Comparison of ENCODE assay signal across 8 cellular contexts in the genomic region with DNA sequence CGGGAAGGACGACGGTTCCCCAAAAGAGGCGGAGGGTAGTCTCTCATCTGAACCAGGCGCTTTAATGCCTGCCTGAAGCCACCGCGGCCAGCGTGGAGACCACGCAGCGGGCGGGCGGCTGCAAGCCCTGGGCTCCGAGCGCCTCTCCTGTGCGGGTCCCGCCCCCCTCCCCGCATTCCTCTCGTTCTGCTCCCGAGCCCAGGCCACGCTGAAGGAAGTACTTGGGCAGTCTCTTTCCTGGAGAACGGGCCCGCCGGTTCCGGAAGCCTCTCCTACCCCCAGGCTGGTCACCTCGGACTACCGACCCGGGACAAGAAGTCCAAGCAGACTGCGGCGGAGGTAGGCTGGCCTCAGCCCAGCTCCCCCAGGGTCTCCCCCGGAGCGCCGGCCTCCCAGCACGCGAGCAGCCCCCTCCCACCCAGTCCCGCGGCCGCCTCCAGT. TPM values are rescaled to one million over a fixed set of nuclear protein-coding genes. Genes with fewer than 3 reads are reported as not detected.
DNase-seq lines count a peak whose midpoint lies in the region; ATAC-seq and TF ChIP-seq lines count a peak whose summit lies in the region.

No MANE protein-coding gene starts in this region.

- peak overlapping the region; percentile 59 to 66 (median 65) for H3K4me3 Mint-ChIP-seq in T-cell

- CTCF ChIA-PET in T-cell (lab: Charles Lee), result no interaction called here

- peaks cover 11 to 14% (median 12%) of the 10 kb centered on the region in 3 donors for H3K4me1 Mint-ChIP-seq in T-cell

- DNase-seq in ACHN (peak; percentile 61), GM10266 (ENCODE audit: extremely low spot score) (peak; percentile 29), T-cell (no peak), esophagus squamous epithelium (lab: John Stamatoyannopoulos, UW) (no peak), SKM-1 (lab: John Stamatoyannopoulos, UW; ENCODE audit: unreplicated experiment) (no peak)

- no peaks in the 10 kb centered on the region for H3K9me3 Mint-ChIP-seq in T-cell

- TF ChIP-seq POLR2A in esophagus squamous epithelium (IDR thresholded peaks at IDR 0.05), result no peak

- in situ Hi-C loops in ACHN (cut with HindIII; ENCODE audit: low pct_ligation_motif_present, low pct_unique_long_range_greater_than_20kb, low sequenced_read_pairs), result no loop called here

- intact Hi-C loops in esophagus squamous epithelium (cut with DNase I), result no loop called here

- H3K27me3 ChIP-seq in esophagus squamous epithelium (peaks cover 0 to 16% (median 0%) of the 10 kb centered on the region in 4 donors), mucosa of rectum (ENCODE audit: control insufficient read depth in 2 of 2, insufficient read depth in 2 of 2, low read length in 2 of 2) (no peaks in the 10 kb centered on the region)

- H3K27me3 Mint-ChIP-seq in T-cell, result peaks cover 58 to 65% of the 10 kb centered on the region in 2 donors

- no peak for TF ChIP-seq CTCF in GM10266 (IDR thresholded peaks at IDR 0.05; ENCODE audit: control insufficient read depth, insufficient read depth, low read depth, missing control alignments)
- no peak for TF ChIP-seq CTCF in esophagus squamous epithelium (IDR thresholded peaks at IDR 0.05)

- no CpG with 5 or more reads among the region's 37 CpGs for WGBS in esophagus squamous epithelium, 2 donors

- POLR2A ChIA-PET in T-cell (lab: Charles Lee), result no interaction called here

- H3K4me1 ChIP-seq in esophagus squamous epithelium (peaks cover 0 to 35% (median 4%) of the 10 kb centered on the region in 3 donors), mucosa of rectum (ENCODE audit: control insufficient read depth in 2 of 2, insufficient read depth in 2 of 2, low read length in 2 of 2) (peaks cover 0 to 2% of the 10 kb centered on the region in 2 donors)

- H3K4me3 ChIP-seq in esophagus squamous epithelium, result peak overlapping the region; percentile 70 to 95 (median 82)
- H3K4me3 ChIP-seq in mucosa of rectum (ENCODE audit: low read length in 2 of 2), result peak overlapping the region; percentile 83 to 85

- H3K27ac Mint-ChIP-seq in T-cell, result no peak overlapping the region

- no peaks in the 10 kb centered on the region for H3K36me3 ChIP-seq in esophagus squamous epithelium
- no peaks in the 10 kb centered on the region for H3K36me3 ChIP-seq in mucosa of rectum (ENCODE audit: control insufficient read depth in 2 of 2, insufficient read depth in 2 of 2, low read length in 2 of 2)

- peak overlapping the region; percentile 53 to 74 for H3K9ac ChIP-seq in mucosa of rectum (ENCODE audit: low read depth in 1 of 2, low read length in 2 of 2)

- ATAC-seq in HG03066 (IDR thresholded peaks at IDR 0.05; ENCODE audit: low read depth, unreplicated experiment), result peak; percentile 27
- peak in 1 of 4 experiments; percentile 13 for ATAC-seq in T-cell (replicated peaks in 1 of 4)
- no peak for ATAC-seq in GM18498 (IDR thresholded peaks at IDR 0.05; ENCODE audit: unreplicated experiment)

- no peaks in the 10 kb centered on the region for H3K36me3 Mint-ChIP-seq in T-cell

- H3K27ac ChIP-seq in esophagus squamous epithelium, result peak overlapping the region; percentile 85 to 96 (median 92)
- peak overlapping the region; percentile 86 to 90 for H3K27ac ChIP-seq in mucosa of rectum (ENCODE audit: low read depth in 2 of 2, low read length in 2 of 2)

- H3K9me3 ChIP-seq in esophagus squamous epithelium (no peaks in the 10 kb centered on the region), mucosa of rectum (ENCODE audit: control insufficient read depth in 2 of 2, low read length in 2 of 2) (no peaks in the 10 kb centered on the region)

RNA-seq across cellular contexts. Expression of a gene that starts 0.6 kb away (rescaled TPM):
- total RNA-seq in T-cell, result under 1 TPM in 1 of 5 donors, not detected in 4; 0.26 TPM
- 10 to 100 TPM; 21.7 to 77.3 (median 58.5) TPM for total RNA-seq in esophagus squamous epithelium

RNA-seq across cellular contexts. Expression of a gene that starts 53.1 kb away (rescaled TPM):
- total RNA-seq in T-cell (under 1 TPM in 1 of 5 donors, not detected in 4; 0.03 TPM), esophagus squamous epithelium (1 to 10 TPM in 1 of 4 donors, under 1 TPM in 3; 0.11 to 1.3 (median 0.51) TPM)

Comparison
In these comparisons a context has a peak if more than half of its experiments do, and no peak if none do; other contexts are left out.
1. DNase-seq: peak in ACHN (single experiment) and GM10266 (single experiment); none in T-cell (0 of 34), esophagus squamous epithelium (single experiment) and SKM-1 (single experiment).
2. RNA of a gene that starts 0.6 kb away (total RNA-seq): 21.7 to 77.3 TPM in esophagus squamous epithelium; 0.26 TPM in T-cell; every median in the first group is over 10 times any median in the second.